In genomic region chr2:8054070-8054469, GRCh38 we compare ENCODE assay signal across 11 cellular contexts.
"Had no signal": no experiment of that assay in that cellular context is flagged by ENCODE, and none has a peak within 500 bp of the region (broad histone marks: within the 10 kb centered on the region; RNA-seq: fewer than 3 reads in every experiment).

No MANE protein-coding gene starts in this region.

- H2AFZ ChIP-seq: GM23248 had no signal

- H3K4me3 Mint-ChIP-seq: GM23338, H9, HFFc6 had no signal

- H3K9ac ChIP-seq: GM23248 had no signal

- H3K9me3 Mint-ChIP-seq: HFFc6 had no signal

- H3K4me3 ChIP-seq: GM23248, GM23338, HAP-1 had no signal

- ATAC-seq: GM23338, HCT116 had no signal

- H3K27ac Mint-ChIP-seq: GM23338, H9, HFFc6 had no signal

- FAIRE-seq: H1, H54 had no signal

- H3K4me1 Mint-ChIP-seq: GM23338 had no signal

- H3K36me3 ChIP-seq: HAP-1 had no signal

- H3K27ac ChIP-seq: GM23248 had no signal

- H3K4me2 ChIP-seq: GM23338 had no signal

- DNase-seq: GOT3, H7, H9, HCEC 1CT, HFFc6 had no signal

- H3K4me1 ChIP-seq: HAP-1 had no signal

- H3K9me3 ChIP-seq: HAP-1 had no signal
